In the genomic region with DNA sequence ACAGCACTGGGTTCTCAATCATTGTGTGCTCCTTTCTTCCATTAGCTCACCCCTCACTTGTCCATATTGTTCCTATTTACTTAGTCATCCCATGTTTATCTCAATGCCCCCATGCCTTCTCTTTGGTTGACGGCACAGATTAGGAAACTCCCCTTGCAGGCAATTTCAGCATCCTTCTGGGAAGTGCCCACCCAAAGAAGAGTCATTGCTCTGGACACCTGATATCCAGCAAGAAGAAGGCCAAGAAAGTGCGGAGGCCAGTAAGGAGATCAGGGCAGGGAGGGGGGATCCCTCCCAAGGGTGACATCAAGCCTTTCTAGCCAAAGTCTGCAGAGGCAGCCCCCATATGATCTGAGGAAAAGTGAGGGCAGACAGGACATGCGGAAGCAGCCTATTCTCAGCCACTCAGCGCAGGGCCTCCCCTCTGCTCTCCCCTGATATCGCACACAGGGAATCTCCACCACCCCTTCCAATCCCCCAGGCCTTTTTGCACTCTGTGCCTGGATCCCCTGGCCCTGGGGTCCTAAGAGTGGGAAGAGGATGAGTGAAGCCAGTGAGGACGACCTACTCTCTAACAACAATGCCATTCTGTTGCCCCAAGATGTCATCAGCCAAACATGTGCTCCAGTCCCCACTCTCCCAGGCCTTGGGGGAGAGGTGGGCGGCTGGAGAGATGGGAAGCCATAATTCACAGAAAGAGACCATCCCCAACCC, we compare ENCODE assay signal across 16 cellular contexts. TPM values are rescaled to one million over a fixed set of nuclear protein-coding genes. Genes with fewer than 3 reads are reported as not detected.
A peak's percentile ranks its signal among the peaks of the same experiment; 100 is the strongest.
DNase-seq lines count a peak whose midpoint lies in the region; ATAC-seq and TF ChIP-seq lines count a peak whose summit lies in the region.
"Had no signal": no experiment of that assay in that cellular context is flagged by ENCODE, and none has a peak within 500 bp of the region (broad histone marks: within the 10 kb centered on the region; RNA-seq: fewer than 3 reads in every experiment).

No MANE protein-coding gene starts in this region.

- no peaks in the 10 kb centered on the region for H3K79me2 ChIP-seq in mesendoderm (ENCODE audit: control insufficient read depth, insufficient read depth, low read length)

- peaks cover 21% of the 10 kb centered on the region for H3K4me1 Mint-ChIP-seq in progenitor cell of endocrine pancreas (ENCODE audit: low read depth)

- H3K36me3 ChIP-seq in WERI-Rb-1 (no peaks in the 10 kb centered on the region), mesendoderm (ENCODE audit: control insufficient read depth, insufficient read depth, low read length) (no peaks in the 10 kb centered on the region), tibial nerve (no peaks in the 10 kb centered on the region)
- H3K36me3 ChIP-seq: BE2C had no signal

- no peak for TF ChIP-seq EP300 in tibial nerve (IDR thresholded peaks at IDR 0.05)

- no peak overlapping the region for H3K18ac ChIP-seq in mesendoderm (ENCODE audit: low read length)

- H3K4ac ChIP-seq in mesendoderm (ENCODE audit: low read depth, low read length), result no peak overlapping the region

- H3K9me3 ChIP-seq in WERI-Rb-1 (ENCODE audit: severe bottlenecking) (no peaks in the 10 kb centered on the region), tibial nerve (no peaks in the 10 kb centered on the region)
- H3K9me3 ChIP-seq: BE2C had no signal

- no peak overlapping the region for H4K5ac ChIP-seq in mesendoderm (ENCODE audit: low read length)

- no peaks in the 10 kb centered on the region for H3K79me1 ChIP-seq in mesendoderm (ENCODE audit: low read length)

- no peaks in the 10 kb centered on the region for H3K36me3 Mint-ChIP-seq in progenitor cell of endocrine pancreas (ENCODE audit: insufficient read depth)
- H3K36me3 Mint-ChIP-seq: CD8-positive, alpha-beta T cell had no signal

- H3K23ac ChIP-seq in mesendoderm (ENCODE audit: low read length), result no peak overlapping the region

- ATAC-seq in GM18505 (IDR thresholded peaks at IDR 0.05; ENCODE audit: unreplicated experiment), result no peak
- ATAC-seq: CD8-positive, alpha-beta T cell; GM23338 had no signal

- no peaks in the 10 kb centered on the region for H3K4me1 ChIP-seq in mesendoderm (ENCODE audit: control insufficient read depth, low read depth, low read length)
- H3K4me1 ChIP-seq in tibial nerve, result no peaks in the 10 kb centered on the region
- H3K4me1 ChIP-seq: BE2C had no signal

- peaks cover 4% of the 10 kb centered on the region for H3K9me3 Mint-ChIP-seq in progenitor cell of endocrine pancreas (ENCODE audit: low read depth)
- H3K9me3 Mint-ChIP-seq: CD8-positive, alpha-beta T cell; GM23338 had no signal

- no peak overlapping the region for H2AK5ac ChIP-seq in mesendoderm (ENCODE audit: low read length)

- H3K56ac ChIP-seq in mesendoderm (ENCODE audit: low read length), result peak overlapping the region; percentile 5

- H2BK5ac ChIP-seq in mesendoderm (ENCODE audit: low read length), result no peak overlapping the region

- H3K27ac Mint-ChIP-seq in progenitor cell of endocrine pancreas, result peak overlapping the region; percentile 54
- H3K27ac Mint-ChIP-seq: CD8-positive, alpha-beta T cell; GM23338 had no signal

- no peak overlapping the region for H4K8ac ChIP-seq in mesendoderm (ENCODE audit: low read depth, low read length)

- no peaks in the 10 kb centered on the region for H3K27me3 ChIP-seq in WERI-Rb-1 (ENCODE audit: insufficient read depth, low read depth, severe bottlenecking)
- no peaks in the 10 kb centered on the region for H3K27me3 ChIP-seq in mesendoderm (ENCODE audit: insufficient read depth, low read length, poor library complexity)
- H3K27me3 ChIP-seq in tibial nerve, result peaks cover 0 to 17% of the 10 kb centered on the region in 2 donors
- H3K27me3 ChIP-seq: BE2C had no signal

- H2BK120ac ChIP-seq in mesendoderm (ENCODE audit: low read depth, low read length), result no peak overlapping the region

- no peak overlapping the region for H3K4me3 Mint-ChIP-seq in progenitor cell of endocrine pancreas (ENCODE audit: low read depth)
- H3K4me3 Mint-ChIP-seq: CD8-positive, alpha-beta T cell; GM23338 had no signal

- no peak overlapping the region for H3K9ac ChIP-seq in mesendoderm (ENCODE audit: low read length)

- TF ChIP-seq POLR2A in tibial nerve (IDR thresholded peaks at IDR 0.05) (no peak), GM18505 (IDR thresholded peaks at IDR 0.05; ENCODE audit: borderline replicate concordance, extremely low read depth, insufficient read depth, insufficient read length) (no peak)

- H3K4me2 ChIP-seq in mesendoderm (ENCODE audit: low read length), result no peak overlapping the region
- H3K4me2 ChIP-seq: GM23338 had no signal

- TF ChIP-seq CTCF in LNCaP clone FGC (IDR thresholded peaks at IDR 0.05; ENCODE audit: control insufficient read depth, extremely low read depth, insufficient read depth) (no peak), WERI-Rb-1 (IDR thresholded peaks at IDR 0.05; ENCODE audit: low read depth, low read length) (no peak), progenitor cell of endocrine pancreas (IDR thresholded peaks at IDR 0.05; ENCODE audit: unreplicated experiment) (no peak), tibial nerve (IDR thresholded peaks at IDR 0.05) (no peak)

- no CpG with 5 or more reads among the region's 7 CpGs for WGBS in mesendoderm (ENCODE audit: extremely low coverage, insufficient coverage, low lambda C conversion rate)
- 62 to 71% methylated on average over 7 of the region's 7 CpGs for WGBS in tibial nerve, 2 donors

- H3K4me3 ChIP-seq in LNCaP clone FGC (ENCODE audit: low read depth, low read length) (peak overlapping the region; percentile 68), WERI-Rb-1 (ENCODE audit: low read depth, low read length) (no peak overlapping the region), mesendoderm (ENCODE audit: low read length) (no peak overlapping the region), tibial nerve (no peak overlapping the region)
- H3K4me3 ChIP-seq: GM23338 had no signal

- H3K27ac ChIP-seq in WERI-Rb-1 (no peak overlapping the region), mesendoderm (ENCODE audit: low read depth, low read length) (no peak overlapping the region), tibial nerve (no peak overlapping the region)

- no peak overlapping the region for H2BK15ac ChIP-seq in mesendoderm (replicated peaks; ENCODE audit: low read depth)

- DNase-seq in LNCaP clone FGC (ENCODE audit: low read depth) (no peak), WERI-Rb-1 (peak; percentile 1), mesendoderm (peak; percentile 30), progenitor cell of endocrine pancreas (ENCODE audit: low spot score, unreplicated experiment) (no peak), tibial nerve (ENCODE audit: low spot score in 2 of 2) (no peak), NCI-H2107 treated with DMSO at 0.1 percent for 48 hours (lab: John Stamatoyannopoulos, UW; ENCODE audit: unreplicated experiment) (no peak)
- DNase-seq: BE2C, DND-41, GDM1, NCI-H1694, NCI-H2107 had no signal

- peaks cover 16% of the 10 kb centered on the region for H3K27me3 Mint-ChIP-seq in progenitor cell of endocrine pancreas

RNA-seq across cellular contexts. Expression of gene TRPV6, which starts 1.8 kb away (rescaled TPM):
- 0.87 TPM for polyA plus RNA-seq in mesendoderm (2013, experiment 1 of 2)
- polyA plus RNA-seq in mesendoderm (2013, experiment 2 of 2), result 0.71 TPM
- total RNA-seq in progenitor cell of endocrine pancreas, result 5.7 and 6.2 TPM in 2 replicates
- under 1 TPM in 3 of 4 donors, not detected in 1; under 0.01 to 0.78 (median under 0.01) TPM for total RNA-seq in tibial nerve
- total RNA-seq: CD8-positive, alpha-beta T cell; HT1080 had no signal
- polyA plus RNA-seq: AG04450 had no signal

RNA-seq across cellular contexts. Expression of gene EPHB6, which starts 28.9 kb away (rescaled TPM):
- 5.5 TPM for polyA plus RNA-seq in mesendoderm (2013, experiment 1 of 2)
- 5.0 TPM for polyA plus RNA-seq in mesendoderm (2013, experiment 2 of 2)
- 24.8 and 28.8 TPM in 2 replicates for total RNA-seq in progenitor cell of endocrine pancreas
- 10 to 100 TPM in 3 of 4 donors, 1 to 10 TPM in 1; 6.9 to 84.3 (median 22.1) TPM for total RNA-seq in tibial nerve

RNA-seq across cellular contexts. Expression of gene TRPV5, which starts 49.8 kb away (rescaled TPM):
- not detected for polyA plus RNA-seq in mesendoderm (2013, experiment 1 of 2)
- not detected for polyA plus RNA-seq in mesendoderm (2013, experiment 2 of 2)
- total RNA-seq in progenitor cell of endocrine pancreas, result 0.13 and 0.14 TPM in 2 replicates
- under 1 TPM in 2 of 4 donors, not detected in 2; 0.20 to 0.21 TPM for total RNA-seq in tibial nerve
- total RNA-seq: CD8-positive, alpha-beta T cell; GM23338; HT1080 had no signal
- polyA plus RNA-seq: AG04450, GM23338 had no signal

RNA-seq across cellular contexts. Expression of gene LLCFC1, which starts 55.6 kb away (rescaled TPM):
- polyA plus RNA-seq in mesendoderm (2013, experiment 1 of 2), result not detected
- polyA plus RNA-seq in mesendoderm (2013, experiment 2 of 2), result not detected
- not detected in 2 replicates for total RNA-seq in progenitor cell of endocrine pancreas
- not detected for total RNA-seq in tibial nerve
- total RNA-seq: CD8-positive, alpha-beta T cell; GM23338; HT1080 had no signal
- polyA plus RNA-seq: AG04450, GM23338 had no signal

Comparison
In these comparisons a context has a peak if more than half of its experiments do, and no peak if none do; other contexts are left out.
1. DNase-seq: peak in WERI-Rb-1 (single experiment) and mesendoderm (single experiment); none in LNCaP clone FGC (single experiment), progenitor cell of endocrine pancreas (single experiment), tibial nerve (0 of 2) and NCI-H2107 treated with DMSO at 0.1 percent for 48 hours (single experiment).